8 cellular contexts compared by ENCODE assay signal in the genomic region with DNA sequence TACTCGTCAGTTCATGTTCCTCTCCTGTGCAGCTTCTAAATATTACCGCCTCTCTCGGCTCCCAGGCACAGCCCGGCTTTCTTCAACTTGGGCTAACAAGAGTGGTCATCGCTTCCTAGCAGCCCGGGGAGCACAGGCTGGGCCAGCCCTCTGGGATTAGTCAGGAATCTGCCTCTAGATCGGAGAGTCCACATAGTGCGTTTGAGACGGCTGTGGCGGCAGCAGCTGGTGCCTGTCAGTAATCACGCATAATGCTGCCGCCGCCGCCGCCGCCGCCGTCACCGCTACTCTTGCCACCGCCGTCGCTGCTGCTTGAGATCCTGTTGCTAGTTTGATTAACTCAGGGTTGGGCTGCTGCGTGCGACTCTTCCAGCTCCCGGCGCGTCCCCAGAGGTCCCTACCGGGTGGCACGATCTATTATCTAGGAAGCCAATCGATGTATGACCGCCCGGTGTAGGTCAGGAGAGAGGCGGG. TPM values are rescaled to one million over a fixed set of nuclear protein-coding genes. Genes with fewer than 3 reads are reported as not detected.
DNase-seq lines count a peak whose midpoint lies in the region; ATAC-seq lines count a peak whose summit lies in the region.

A gene (minus strand): TSS at position 230 of the 474 bp plus-strand sequence. CDS start 233 bp downstream, outside the sequence.

- ATAC-seq in HG02852 (IDR thresholded peaks at IDR 0.05; ENCODE audit: unreplicated experiment) (no peak), HG03439 (IDR thresholded peaks at IDR 0.05; ENCODE audit: unreplicated experiment) (no peak)

- DNase-seq in DMS53 (lab: John Stamatoyannopoulos, UW) (peak; percentile 79), NCI-H526 treated with DMSO at 0.1 percent for 48 hours (lab: John Stamatoyannopoulos, UW) (peak; percentile 92), ecto neural progenitor cell (ENCODE audit: low spot score) (peak; percentile 82), mucosa of gallbladder (ENCODE audit: low spot score) (peak; percentile 21), KBM-7 (no peak), kidney glomerular epithelial cell (lab: John Stamatoyannopoulos, UW) (no peak)

- in situ Hi-C loops in KBM-7 (cut with MboI; ENCODE audit: low pct_unique_long_range_greater_than_20kb, low sequenced_read_pairs): no loop called here

RNA-seq across cellular contexts. Expression of the gene that starts here (rescaled TPM):
- total RNA-seq in mucosa of gallbladder: 1.0 TPM

Comparison
In these comparisons a context has a peak if more than half of its experiments do, and no peak if none do; other contexts are left out.
1. DNase-seq: peak in DMS53 (single experiment), NCI-H526 treated with DMSO at 0.1 percent for 48 hours (single experiment), ecto neural progenitor cell (single experiment) and mucosa of gallbladder (single experiment); none in KBM-7 (single experiment) and kidney glomerular epithelial cell (single experiment).